In the genomic region with DNA sequence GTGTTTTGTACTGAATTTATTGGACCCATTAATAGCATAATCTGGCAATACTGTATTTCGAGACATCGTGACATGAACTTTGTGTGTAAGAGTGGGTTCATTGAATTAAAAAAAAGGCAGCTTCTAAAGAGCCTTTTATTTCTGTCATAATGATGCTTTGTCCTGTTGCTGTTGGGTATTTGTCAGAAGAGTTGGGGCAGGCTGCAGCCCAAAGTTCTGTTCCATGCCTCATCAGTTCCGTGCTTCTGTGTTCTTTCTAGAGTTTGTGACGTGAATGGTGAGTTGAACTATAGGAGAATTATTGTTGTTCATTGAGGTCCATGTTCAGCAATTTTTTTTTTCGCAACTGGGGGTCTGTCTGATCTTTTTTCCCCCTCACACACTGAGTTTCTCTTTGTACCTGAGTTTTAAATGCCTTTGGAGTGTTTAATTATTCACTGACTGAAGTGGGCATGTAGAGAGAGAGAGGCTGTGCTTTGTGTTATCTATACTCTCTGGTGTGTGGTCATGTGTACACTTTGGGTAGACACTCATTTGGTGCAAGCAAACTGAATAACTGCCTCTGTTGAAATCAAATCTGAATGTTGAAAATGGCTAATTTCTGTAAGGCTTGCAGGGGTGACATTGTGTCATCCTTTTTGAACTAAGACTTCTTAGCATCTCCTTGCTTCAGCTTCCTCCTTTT, we compare ENCODE assay signal across 8 cellular contexts.
DNase-seq lines count a peak whose midpoint lies in the region; ATAC-seq, FAIRE-seq and TF ChIP-seq lines count a peak whose summit lies in the region.

No MANE protein-coding gene starts in this region.

- H3K9ac ChIP-seq in skeletal muscle satellite cell (ENCODE audit: low read depth, low read length) = peak overlapping the region; percentile 66

- no peaks in the 10 kb centered on the region for H3K9me3 ChIP-seq in skeletal muscle satellite cell (replicated peaks; ENCODE audit: low read length)

- H3K4me1 ChIP-seq in skeletal muscle satellite cell (ENCODE audit: control insufficient read depth, insufficient read depth, low read length) = peaks cover 67% of the 10 kb centered on the region

- H3K27me3 ChIP-seq in skeletal muscle satellite cell (ENCODE audit: control insufficient read depth, insufficient read depth, low read length) = no peaks in the 10 kb centered on the region

- FAIRE-seq in HTR-8/SVneo (lab: Jason Lieb, UNC) = no peak

- no peak for TF ChIP-seq CTCF in fibroblast of pulmonary artery (IDR thresholded peaks at IDR 0.05; ENCODE audit: low read length, missing control alignments)

- H3K36me3 ChIP-seq in skeletal muscle satellite cell (ENCODE audit: insufficient read depth, low read length) = no peaks in the 10 kb centered on the region

- in situ Hi-C loops in SK-MEL-5 (cut with HindIII; ENCODE audit: low pct_unique_long_range_greater_than_20kb, low sequenced_read_pairs) = no loop called here

- H3K4me3 ChIP-seq in fibroblast of pulmonary artery (replicated peaks; ENCODE audit: low read depth, low read length) (peak overlapping the region; percentile 45), skeletal muscle satellite cell (ENCODE audit: low read length) (peak overlapping the region; percentile 57)

- peak; percentile 99 for DNase-seq in SK-MEL-5 (ENCODE audit: low read depth, low spot score)
- peak; percentile 89 for DNase-seq in fibroblast of pulmonary artery (ENCODE audit: low read depth)
- no peak for DNase-seq in kidney glomerular epithelial cell (lab: John Stamatoyannopoulos, UW)
- DNase-seq in ureter (ENCODE audit: low spot score) = no peak
- DNase-seq in HTR-8/SVneo (ENCODE audit: insufficient read length, low spot score) = no peak
- DNase-seq in EL = no peak

- ATAC-seq in GM21619 (IDR thresholded peaks at IDR 0.05; ENCODE audit: unreplicated experiment) = peak; percentile 27

- peak overlapping the region; percentile 74 for H3K4me2 ChIP-seq in skeletal muscle satellite cell (ENCODE audit: low read length)

Comparison
In these comparisons a context has a peak if more than half of its experiments do, and no peak if none do; other contexts are left out.
1. DNase-seq: peak in SK-MEL-5 (single experiment) and fibroblast of pulmonary artery (single experiment); none in kidney glomerular epithelial cell (single experiment), ureter (single experiment), HTR-8/SVneo (single experiment) and EL (single experiment).